In the genomic region with DNA sequence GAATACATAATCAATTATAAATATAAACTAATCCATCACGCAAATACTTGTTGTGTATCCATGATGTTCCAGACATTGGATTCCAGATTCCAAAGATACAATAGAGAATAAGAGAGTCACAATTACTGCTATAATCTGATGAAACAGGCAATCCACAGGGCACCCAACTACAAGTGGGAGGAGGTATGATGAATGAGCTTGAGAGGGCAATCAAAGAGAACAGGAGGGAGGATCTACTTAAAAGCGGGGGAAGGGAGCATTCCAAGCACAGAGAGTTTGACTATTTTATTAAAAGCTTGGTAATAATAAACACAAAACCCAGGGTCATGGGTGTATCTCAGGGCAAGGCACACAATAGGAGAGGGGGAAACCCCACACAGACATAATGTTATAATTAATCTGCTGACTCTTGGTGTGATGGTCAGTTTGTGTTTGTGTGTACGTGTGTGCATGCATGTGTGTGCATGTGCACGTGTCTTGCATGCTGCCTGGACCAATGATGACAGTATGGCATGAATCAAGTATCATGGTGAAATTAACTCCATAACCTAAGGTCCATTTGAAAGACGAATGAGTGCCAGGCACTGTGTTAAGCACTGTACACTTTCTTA, we compare ENCODE assay signal across 27 cellular contexts.
"Had no signal": no experiment of that assay in that cellular context is flagged by ENCODE, and none has a peak within 500 bp of the region (broad histone marks: within the 10 kb centered on the region; RNA-seq: fewer than 3 reads in every experiment).

No MANE protein-coding gene starts in this region.

- H3K4me1 ChIP-seq: ascending aorta, breast epithelium, colonic mucosa had no signal

- H3K4me3 ChIP-seq: ascending aorta, breast epithelium, cardiac muscle cell, colonic mucosa had no signal

- ATAC-seq: activated CD4-positive, CD25-positive, alpha-beta regulatory T cell treated with anti-CD3 and anti-CD28 coated beads, Interleukin-2, amount 50 U/mL, for 24 hours; activated CD8-positive, alpha-beta memory T cell treated with anti-CD3 and anti-CD28 coated beads, Interleukin-2, amount 10 ng/mL, durations not matched to agents 7 days and 5 days; activated CD8-positive, alpha-beta T cell treated with anti-CD3 and anti-CD28 coated beads, Interleukin-2, amount 10 ng/mL, durations not matched to agents 7 days and 5 days; activated naive CD4-positive, alpha-beta T cell treated with anti-CD3 and anti-CD28 coated beads, Interleukin-2, amount 50 U/mL, for 72 hours; activated T-cell treated with anti-CD3 and anti-CD28 coated beads, Interleukin-2, amount 50 U/mL, for 72 hours; T-helper 17 cell had no signal

- DNase-seq: activated B cell treated with CpG ODN at 0.5 μM for 24 hours; activated CD4-positive, alpha-beta memory T cell treated with anti-CD3 and anti-CD28 coated beads for 36 hours; activated CD4-positive, alpha-beta T cell treated with anti-CD3 and anti-CD28 coated beads, Interleukin-2, amount 10 ng/mL, durations not matched to agents 24 days and 14 days; activated CD8-positive, alpha-beta memory T cell treated with anti-CD3 and anti-CD28 coated beads, Interleukin-2, amount 10 ng/mL, durations not matched to agents 7 days and 5 days; activated CD8-positive, alpha-beta memory T cell treated with anti-CD3 and anti-CD28 coated beads, Interleukin-2, amount 50 U/mL, for 4 hours; activated CD8-positive, alpha-beta T cell treated with anti-CD3 and anti-CD28 coated beads, Interleukin-2, amount 10 ng/mL, durations not matched to agents 7 days and 5 days; activated gamma-delta T cell; activated naive CD4-positive, alpha-beta T cell; activated naive CD4-positive, alpha-beta T cell treated with anti-CD3 and anti-CD28 coated beads, Interleukin-2, amount 10 ng/mL, durations not matched to agents 7 days and 5 days; activated naive CD8-positive, alpha-beta T cell treated with anti-CD3 and anti-CD28 coated beads, Interleukin-2, amount 10 ng/mL, durations not matched to agents 7 days and 5 days; activated T-cell treated with anti-CD3 and anti-CD28 coated beads, Interleukin-2, amount 50 U/mL, for 24 hours; activated T-cell treated with anti-CD3 and anti-CD28 coated beads, Interleukin-2, amount 50 U/mL, for 72 hours; central memory CD4-positive, alpha-beta T cell; cerebellar nuclear complex; colonic mucosa; effector CD8-positive, alpha-beta T cell; foreskin fibroblast; T-helper 1 cell; T-helper 17 cell; T1000; WERI-Rb-1 had no signal

- H3K36me3 ChIP-seq: ascending aorta, breast epithelium, cardiac muscle cell, colonic mucosa, WERI-Rb-1 had no signal

- H3K27me3 ChIP-seq: ascending aorta, breast epithelium, cardiac muscle cell, colonic mucosa had no signal

- H3K27ac ChIP-seq: ascending aorta, cardiac muscle cell, colonic mucosa, epithelial cell of prostate, WERI-Rb-1 had no signal

- H3K9me3 ChIP-seq: ascending aorta, breast epithelium, colonic mucosa had no signal
